ENCODE assay signal across 1 cellular context in the genomic region with DNA sequence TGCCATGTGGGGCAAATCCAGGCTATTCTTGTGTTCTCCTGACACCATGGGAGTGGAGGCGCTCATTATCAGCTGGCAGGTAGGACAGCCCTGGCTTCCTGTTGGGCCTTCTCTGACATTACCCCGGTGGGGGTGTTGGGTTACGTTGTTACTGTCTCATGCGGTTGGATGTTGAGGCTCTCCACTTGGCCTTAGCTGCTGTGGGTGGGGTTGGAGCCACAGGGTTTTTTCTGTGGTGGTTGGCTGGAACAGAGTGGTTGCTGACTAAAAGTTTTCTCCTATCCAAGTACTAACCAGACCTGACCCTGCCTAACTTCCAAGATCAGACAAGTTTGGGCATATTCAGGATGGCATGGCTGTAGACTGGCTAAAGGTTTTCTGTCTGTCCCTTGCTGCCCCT.
TF ChIP-seq lines count a peak whose summit lies in the region.

No MANE protein-coding gene starts in this region.

TF ChIP-seq in SK-N-SH, 30 proteins besides CTCF, POLR2A, EP300 and RAD21 (continued from another document):
- TF ChIP-seq, protein P1, sequence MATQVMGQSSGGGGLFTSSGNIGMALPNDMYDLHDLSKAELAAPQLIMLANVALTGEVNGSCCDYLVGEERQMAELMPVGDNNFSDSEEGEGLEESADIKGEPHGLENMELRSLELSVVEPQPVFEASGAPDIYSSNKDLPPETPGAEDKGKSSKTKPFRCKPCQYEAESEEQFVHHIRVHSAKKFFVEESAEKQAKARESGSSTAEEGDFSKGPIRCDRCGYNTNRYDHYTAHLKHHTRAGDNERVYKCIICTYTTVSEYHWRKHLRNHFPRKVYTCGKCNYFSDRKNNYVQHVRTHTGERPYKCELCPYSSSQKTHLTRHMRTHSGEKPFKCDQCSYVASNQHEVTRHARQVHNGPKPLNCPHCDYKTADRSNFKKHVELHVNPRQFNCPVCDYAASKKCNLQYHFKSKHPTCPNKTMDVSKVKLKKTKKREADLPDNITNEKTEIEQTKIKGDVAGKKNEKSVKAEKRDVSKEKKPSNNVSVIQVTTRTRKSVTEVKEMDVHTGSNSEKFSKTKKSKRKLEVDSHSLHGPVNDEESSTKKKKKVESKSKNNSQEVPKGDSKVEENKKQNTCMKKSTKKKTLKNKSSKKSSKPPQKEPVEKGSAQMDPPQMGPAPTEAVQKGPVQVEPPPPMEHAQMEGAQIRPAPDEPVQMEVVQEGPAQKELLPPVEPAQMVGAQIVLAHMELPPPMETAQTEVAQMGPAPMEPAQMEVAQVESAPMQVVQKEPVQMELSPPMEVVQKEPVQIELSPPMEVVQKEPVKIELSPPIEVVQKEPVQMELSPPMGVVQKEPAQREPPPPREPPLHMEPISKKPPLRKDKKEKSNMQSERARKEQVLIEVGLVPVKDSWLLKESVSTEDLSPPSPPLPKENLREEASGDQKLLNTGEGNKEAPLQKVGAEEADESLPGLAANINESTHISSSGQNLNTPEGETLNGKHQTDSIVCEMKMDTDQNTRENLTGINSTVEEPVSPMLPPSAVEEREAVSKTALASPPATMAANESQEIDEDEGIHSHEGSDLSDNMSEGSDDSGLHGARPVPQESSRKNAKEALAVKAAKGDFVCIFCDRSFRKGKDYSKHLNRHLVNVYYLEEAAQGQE (IDR thresholded peaks at IDR 0.05; ENCODE audit: low read depth, low read length) = no peak
- TF ChIP-seq NFIC (IDR thresholded peaks at IDR 0.05; ENCODE audit: borderline replicate concordance) = no peak
- TF ChIP-seq GABPA (IDR thresholded peaks at IDR 0.05; ENCODE audit: low read depth) = no peak
- no peak for TF ChIP-seq RFX5 (IDR thresholded peaks at IDR 0.05; ENCODE audit: low read length)
